1 cellular context compared by ENCODE assay signal in the genomic region with DNA sequence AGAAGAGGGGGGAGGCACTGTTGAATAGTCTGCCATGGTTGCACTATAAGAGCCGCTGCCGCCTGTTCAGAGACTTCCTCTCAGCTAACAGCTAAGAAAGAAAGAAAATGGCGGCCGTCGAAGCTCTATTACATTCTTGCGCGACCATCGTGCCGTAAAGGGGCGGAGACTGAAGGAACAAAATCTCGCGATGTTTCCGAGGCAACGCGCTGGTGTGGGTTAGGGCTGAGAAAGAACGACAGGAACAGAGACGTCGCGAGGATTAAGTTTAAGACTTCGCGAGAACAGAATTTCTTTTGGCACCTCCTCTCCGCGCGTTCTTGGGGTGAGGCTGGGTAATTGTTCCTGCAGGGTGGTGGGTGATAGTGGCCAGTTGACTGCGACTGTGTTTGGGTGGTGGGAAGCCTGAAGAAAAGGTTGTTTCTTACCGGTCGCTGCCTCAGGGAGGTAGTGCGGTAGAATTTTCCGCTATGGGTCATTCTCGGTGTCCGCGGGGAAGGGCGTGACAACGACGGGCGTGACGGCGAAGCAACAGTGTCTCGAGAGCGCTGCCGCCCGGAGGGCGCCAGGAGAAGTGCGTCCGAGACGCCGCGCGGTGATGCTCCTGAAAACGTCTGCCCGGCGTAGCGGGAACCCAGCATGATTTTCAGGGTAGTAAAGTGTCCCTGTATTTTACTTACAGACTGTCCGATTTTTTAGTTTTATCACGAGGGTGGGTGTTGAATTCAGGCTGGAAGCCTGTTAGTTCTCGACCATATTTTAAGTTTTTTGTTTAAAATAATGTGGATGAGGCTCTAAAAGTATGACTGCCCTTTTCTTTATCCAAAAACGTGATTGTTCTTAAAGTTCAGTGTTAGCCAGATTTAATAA.
A peak's percentile ranks its signal among the peaks of the same experiment; 100 is the strongest.
TF ChIP-seq lines count a peak whose summit lies in the region.

A gene with protein sequence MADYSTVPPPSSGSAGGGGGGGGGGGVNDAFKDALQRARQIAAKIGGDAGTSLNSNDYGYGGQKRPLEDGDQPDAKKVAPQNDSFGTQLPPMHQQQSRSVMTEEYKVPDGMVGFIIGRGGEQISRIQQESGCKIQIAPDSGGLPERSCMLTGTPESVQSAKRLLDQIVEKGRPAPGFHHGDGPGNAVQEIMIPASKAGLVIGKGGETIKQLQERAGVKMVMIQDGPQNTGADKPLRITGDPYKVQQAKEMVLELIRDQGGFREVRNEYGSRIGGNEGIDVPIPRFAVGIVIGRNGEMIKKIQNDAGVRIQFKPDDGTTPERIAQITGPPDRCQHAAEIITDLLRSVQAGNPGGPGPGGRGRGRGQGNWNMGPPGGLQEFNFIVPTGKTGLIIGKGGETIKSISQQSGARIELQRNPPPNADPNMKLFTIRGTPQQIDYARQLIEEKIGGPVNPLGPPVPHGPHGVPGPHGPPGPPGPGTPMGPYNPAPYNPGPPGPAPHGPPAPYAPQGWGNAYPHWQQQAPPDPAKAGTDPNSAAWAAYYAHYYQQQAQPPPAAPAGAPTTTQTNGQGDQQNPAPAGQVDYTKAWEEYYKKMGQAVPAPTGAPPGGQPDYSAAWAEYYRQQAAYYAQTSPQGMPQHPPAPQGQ (minus strand): TSS at position 104 of the 870 bp plus-strand sequence. CDS start 68 bp downstream, at position 36.

TF ChIP-seq in K562, 482 proteins besides CTCF, POLR2A, EP300 and RAD21 (continued from another document and continues in another):
- TF ChIP-seq KLF6 (CRISPR knock-in tag; IDR thresholded peaks at IDR 0.05; ENCODE audit: borderline replicate concordance) (peak; percentile 51; the same call in 1 of the 2 replicates), KLF1 (tag; IDR thresholded peaks at IDR 0.05) (peak; percentile 38; the same call in 1 of the 2 replicates), MAFG (tag; conservative IDR thresholded peaks at IDR 0.05) (no peak), POLR2B (IDR thresholded peaks at IDR 0.05; ENCODE audit: low read depth, partially characterized antibody) (peak; percentile 96), ARNT (IDR thresholded peaks at IDR 0.05) (0 out of 4 replicates have a peak, but pooled peaks of 1 of the 2 experiments have one; percentile 9), NCOR1 (IDR thresholded peaks at IDR 0.05) (peak; percentile 53; the same call in 1 of the 2 replicates), STAT5A (IDR thresholded peaks at IDR 0.05; ENCODE audit: borderline replicate concordance, low read length) (peak; percentile 11; the same call in 1 of the 2 replicates), ESRRA (IDR thresholded peaks at IDR 0.05; ENCODE audit: borderline replicate concordance, low read depth) (peak; percentile 65), GTF2F1 (IDR thresholded peaks at IDR 0.05; ENCODE audit: low read depth, low read length) (peak; percentile 71), KAT7 (CRISPR knock-in tag; IDR thresholded peaks at IDR 0.05; ENCODE audit: borderline replicate concordance) (peak; percentile 88; the same call in 1 of the 2 replicates), HDAC2 (IDR thresholded peaks at IDR 0.05) (peak; percentile 87), TAF7 (tag; IDR thresholded peaks at IDR 0.05) (peak; percentile 76), SMAD4 (CRISPR knock-in tag; conservative IDR thresholded peaks at IDR 0.05) (peak; percentile 68), MAFF (IDR thresholded peaks at IDR 0.05; ENCODE audit: low read length) (no peak; the same call in 1 of the 2 replicates), ZNF175 (CRISPR knock-in tag; IDR thresholded peaks at IDR 0.05; ENCODE audit: low read depth) (no peak), ZFP36 (IDR thresholded peaks at IDR 0.05; ENCODE audit: low read depth, low read length, partially characterized antibody) (peak; percentile 46), CREM (IDR thresholded peaks at IDR 0.05; ENCODE audit: low read depth) (peak; percentile 86), POLR2AphosphoS2 (IDR thresholded peaks at IDR 0.05; ENCODE audit: low read length) (peak; percentile 75; the same call in 1 of the 2 replicates), TARDBP (IDR thresholded peaks at IDR 0.05) (peak; percentile 48; the same call in 1 of the 2 replicates), ZNF140 (CRISPR knock-in tag; IDR thresholded peaks at IDR 0.05) (no peak), HDAC6 (IDR thresholded peaks at IDR 0.05; ENCODE audit: low read depth, low read length) (no peak), ATF7 (IDR thresholded peaks at IDR 0.05) (peak; percentile 84), ZNF668 (CRISPR knock-in tag; IDR thresholded peaks at IDR 0.05) (no peak), RB1 (IDR thresholded peaks at IDR 0.05; ENCODE audit: low read depth) (peak; percentile 95), SIN3B (IDR thresholded peaks at IDR 0.05; ENCODE audit: low read depth) (peak; percentile 76), NFIC (IDR thresholded peaks at IDR 0.05) (peak; percentile 71), TRIM28 (IDR thresholded peaks at IDR 0.05) (peak; percentile 74), NR4A1 (CRISPR knock-in tag; IDR thresholded peaks at IDR 0.05) (no peak), NR4A1 (tag; IDR thresholded peaks at IDR 0.05) (no peak)
- TF ChIP-seq, protein P1, sequence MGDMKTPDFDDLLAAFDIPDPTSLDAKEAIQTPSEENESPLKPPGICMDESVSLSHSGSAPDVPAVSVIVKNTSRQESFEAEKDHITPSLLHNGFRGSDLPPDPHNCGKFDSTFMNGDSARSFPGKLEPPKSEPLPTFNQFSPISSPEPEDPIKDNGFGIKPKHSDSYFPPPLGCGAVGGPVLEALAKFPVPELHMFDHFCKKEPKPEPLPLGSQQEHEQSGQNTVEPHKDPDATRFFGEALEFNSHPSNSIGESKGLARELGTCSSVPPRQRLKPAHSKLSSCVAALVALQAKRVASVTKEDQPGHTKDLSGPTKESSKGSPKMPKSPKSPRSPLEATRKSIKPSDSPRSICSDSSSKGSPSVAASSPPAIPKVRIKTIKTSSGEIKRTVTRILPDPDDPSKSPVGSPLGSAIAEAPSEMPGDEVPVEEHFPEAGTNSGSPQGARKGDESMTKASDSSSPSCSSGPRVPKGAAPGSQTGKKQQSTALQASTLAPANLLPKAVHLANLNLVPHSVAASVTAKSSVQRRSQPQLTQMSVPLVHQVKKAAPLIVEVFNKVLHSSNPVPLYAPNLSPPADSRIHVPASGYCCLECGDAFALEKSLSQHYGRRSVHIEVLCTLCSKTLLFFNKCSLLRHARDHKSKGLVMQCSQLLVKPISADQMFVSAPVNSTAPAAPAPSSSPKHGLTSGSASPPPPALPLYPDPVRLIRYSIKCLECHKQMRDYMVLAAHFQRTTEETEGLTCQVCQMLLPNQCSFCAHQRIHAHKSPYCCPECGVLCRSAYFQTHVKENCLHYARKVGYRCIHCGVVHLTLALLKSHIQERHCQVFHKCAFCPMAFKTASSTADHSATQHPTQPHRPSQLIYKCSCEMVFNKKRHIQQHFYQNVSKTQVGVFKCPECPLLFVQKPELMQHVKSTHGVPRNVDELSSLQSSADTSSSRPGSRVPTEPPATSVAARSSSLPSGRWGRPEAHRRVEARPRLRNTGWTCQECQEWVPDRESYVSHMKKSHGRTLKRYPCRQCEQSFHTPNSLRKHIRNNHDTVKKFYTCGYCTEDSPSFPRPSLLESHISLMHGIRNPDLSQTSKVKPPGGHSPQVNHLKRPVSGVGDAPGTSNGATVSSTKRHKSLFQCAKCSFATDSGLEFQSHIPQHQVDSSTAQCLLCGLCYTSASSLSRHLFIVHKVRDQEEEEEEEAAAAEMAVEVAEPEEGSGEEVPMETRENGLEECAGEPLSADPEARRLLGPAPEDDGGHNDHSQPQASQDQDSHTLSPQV (IDR thresholded peaks at IDR 0.05) = 0 out of 2 replicates have a peak, but pooled peaks have one; percentile 13
- TF ChIP-seq, protein P2, sequence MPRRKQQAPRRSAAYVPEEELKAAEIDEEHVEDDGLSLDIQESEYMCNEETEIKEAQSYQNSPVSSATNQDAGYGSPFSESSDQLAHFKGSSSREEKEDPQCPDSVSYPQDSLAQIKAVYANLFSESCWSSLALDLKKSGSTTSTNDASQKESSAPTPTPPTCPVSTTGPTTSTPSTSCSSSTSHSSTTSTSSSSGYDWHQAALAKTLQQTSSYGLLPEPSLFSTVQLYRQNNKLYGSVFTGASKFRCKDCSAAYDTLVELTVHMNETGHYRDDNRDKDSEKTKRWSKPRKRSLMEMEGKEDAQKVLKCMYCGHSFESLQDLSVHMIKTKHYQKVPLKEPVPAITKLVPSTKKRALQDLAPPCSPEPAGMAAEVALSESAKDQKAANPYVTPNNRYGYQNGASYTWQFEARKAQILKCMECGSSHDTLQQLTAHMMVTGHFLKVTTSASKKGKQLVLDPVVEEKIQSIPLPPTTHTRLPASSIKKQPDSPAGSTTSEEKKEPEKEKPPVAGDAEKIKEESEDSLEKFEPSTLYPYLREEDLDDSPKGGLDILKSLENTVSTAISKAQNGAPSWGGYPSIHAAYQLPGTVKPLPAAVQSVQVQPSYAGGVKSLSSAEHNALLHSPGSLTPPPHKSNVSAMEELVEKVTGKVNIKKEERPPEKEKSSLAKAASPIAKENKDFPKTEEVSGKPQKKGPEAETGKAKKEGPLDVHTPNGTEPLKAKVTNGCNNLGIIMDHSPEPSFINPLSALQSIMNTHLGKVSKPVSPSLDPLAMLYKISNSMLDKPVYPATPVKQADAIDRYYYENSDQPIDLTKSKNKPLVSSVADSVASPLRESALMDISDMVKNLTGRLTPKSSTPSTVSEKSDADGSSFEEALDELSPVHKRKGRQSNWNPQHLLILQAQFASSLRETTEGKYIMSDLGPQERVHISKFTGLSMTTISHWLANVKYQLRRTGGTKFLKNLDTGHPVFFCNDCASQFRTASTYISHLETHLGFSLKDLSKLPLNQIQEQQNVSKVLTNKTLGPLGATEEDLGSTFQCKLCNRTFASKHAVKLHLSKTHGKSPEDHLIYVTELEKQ (CRISPR knock-in tag; IDR thresholded peaks at IDR 0.05) = no peak
- TF ChIP-seq, protein P3, sequence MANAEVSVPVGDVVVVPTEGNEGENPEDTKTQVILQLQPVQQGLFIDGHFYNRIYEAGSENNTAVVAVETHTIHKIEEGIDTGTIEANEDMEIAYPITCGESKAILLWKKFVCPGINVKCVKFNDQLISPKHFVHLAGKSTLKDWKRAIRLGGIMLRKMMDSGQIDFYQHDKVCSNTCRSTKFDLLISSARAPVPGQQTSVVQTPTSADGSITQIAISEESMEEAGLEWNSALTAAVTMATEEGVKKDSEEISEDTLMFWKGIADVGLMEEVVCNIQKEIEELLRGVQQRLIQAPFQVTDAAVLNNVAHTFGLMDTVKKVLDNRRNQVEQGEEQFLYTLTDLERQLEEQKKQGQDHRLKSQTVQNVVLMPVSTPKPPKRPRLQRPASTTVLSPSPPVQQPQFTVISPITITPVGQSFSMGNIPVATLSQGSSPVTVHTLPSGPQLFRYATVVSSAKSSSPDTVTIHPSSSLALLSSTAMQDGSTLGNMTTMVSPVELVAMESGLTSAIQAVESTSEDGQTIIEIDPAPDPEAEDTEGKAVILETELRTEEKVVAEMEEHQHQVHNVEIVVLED (CRISPR knock-in tag; IDR thresholded peaks at IDR 0.05) = peak; percentile 56
- TF ChIP-seq, protein P4, sequence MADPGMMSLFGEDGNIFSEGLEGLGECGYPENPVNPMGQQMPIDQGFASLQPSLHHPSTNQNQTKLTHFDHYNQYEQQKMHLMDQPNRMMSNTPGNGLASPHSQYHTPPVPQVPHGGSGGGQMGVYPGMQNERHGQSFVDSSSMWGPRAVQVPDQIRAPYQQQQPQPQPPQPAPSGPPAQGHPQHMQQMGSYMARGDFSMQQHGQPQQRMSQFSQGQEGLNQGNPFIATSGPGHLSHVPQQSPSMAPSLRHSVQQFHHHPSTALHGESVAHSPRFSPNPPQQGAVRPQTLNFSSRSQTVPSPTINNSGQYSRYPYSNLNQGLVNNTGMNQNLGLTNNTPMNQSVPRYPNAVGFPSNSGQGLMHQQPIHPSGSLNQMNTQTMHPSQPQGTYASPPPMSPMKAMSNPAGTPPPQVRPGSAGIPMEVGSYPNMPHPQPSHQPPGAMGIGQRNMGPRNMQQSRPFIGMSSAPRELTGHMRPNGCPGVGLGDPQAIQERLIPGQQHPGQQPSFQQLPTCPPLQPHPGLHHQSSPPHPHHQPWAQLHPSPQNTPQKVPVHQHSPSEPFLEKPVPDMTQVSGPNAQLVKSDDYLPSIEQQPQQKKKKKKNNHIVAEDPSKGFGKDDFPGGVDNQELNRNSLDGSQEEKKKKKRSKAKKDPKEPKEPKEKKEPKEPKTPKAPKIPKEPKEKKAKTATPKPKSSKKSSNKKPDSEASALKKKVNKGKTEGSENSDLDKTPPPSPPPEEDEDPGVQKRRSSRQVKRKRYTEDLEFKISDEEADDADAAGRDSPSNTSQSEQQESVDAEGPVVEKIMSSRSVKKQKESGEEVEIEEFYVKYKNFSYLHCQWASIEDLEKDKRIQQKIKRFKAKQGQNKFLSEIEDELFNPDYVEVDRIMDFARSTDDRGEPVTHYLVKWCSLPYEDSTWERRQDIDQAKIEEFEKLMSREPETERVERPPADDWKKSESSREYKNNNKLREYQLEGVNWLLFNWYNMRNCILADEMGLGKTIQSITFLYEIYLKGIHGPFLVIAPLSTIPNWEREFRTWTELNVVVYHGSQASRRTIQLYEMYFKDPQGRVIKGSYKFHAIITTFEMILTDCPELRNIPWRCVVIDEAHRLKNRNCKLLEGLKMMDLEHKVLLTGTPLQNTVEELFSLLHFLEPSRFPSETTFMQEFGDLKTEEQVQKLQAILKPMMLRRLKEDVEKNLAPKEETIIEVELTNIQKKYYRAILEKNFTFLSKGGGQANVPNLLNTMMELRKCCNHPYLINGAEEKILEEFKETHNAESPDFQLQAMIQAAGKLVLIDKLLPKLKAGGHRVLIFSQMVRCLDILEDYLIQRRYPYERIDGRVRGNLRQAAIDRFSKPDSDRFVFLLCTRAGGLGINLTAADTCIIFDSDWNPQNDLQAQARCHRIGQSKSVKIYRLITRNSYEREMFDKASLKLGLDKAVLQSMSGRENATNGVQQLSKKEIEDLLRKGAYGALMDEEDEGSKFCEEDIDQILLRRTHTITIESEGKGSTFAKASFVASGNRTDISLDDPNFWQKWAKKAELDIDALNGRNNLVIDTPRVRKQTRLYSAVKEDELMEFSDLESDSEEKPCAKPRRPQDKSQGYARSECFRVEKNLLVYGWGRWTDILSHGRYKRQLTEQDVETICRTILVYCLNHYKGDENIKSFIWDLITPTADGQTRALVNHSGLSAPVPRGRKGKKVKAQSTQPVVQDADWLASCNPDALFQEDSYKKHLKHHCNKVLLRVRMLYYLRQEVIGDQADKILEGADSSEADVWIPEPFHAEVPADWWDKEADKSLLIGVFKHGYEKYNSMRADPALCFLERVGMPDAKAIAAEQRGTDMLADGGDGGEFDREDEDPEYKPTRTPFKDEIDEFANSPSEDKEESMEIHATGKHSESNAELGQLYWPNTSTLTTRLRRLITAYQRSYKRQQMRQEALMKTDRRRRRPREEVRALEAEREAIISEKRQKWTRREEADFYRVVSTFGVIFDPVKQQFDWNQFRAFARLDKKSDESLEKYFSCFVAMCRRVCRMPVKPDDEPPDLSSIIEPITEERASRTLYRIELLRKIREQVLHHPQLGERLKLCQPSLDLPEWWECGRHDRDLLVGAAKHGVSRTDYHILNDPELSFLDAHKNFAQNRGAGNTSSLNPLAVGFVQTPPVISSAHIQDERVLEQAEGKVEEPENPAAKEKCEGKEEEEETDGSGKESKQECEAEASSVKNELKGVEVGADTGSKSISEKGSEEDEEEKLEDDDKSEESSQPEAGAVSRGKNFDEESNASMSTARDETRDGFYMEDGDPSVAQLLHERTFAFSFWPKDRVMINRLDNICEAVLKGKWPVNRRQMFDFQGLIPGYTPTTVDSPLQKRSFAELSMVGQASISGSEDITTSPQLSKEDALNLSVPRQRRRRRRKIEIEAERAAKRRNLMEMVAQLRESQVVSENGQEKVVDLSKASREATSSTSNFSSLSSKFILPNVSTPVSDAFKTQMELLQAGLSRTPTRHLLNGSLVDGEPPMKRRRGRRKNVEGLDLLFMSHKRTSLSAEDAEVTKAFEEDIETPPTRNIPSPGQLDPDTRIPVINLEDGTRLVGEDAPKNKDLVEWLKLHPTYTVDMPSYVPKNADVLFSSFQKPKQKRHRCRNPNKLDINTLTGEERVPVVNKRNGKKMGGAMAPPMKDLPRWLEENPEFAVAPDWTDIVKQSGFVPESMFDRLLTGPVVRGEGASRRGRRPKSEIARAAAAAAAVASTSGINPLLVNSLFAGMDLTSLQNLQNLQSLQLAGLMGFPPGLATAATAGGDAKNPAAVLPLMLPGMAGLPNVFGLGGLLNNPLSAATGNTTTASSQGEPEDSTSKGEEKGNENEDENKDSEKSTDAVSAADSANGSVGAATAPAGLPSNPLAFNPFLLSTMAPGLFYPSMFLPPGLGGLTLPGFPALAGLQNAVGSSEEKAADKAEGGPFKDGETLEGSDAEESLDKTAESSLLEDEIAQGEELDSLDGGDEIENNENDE (IDR thresholded peaks at IDR 0.05; ENCODE audit: low read depth, low read length) = no peak
